8 cellular contexts compared by ENCODE assay signal in the genomic region with DNA sequence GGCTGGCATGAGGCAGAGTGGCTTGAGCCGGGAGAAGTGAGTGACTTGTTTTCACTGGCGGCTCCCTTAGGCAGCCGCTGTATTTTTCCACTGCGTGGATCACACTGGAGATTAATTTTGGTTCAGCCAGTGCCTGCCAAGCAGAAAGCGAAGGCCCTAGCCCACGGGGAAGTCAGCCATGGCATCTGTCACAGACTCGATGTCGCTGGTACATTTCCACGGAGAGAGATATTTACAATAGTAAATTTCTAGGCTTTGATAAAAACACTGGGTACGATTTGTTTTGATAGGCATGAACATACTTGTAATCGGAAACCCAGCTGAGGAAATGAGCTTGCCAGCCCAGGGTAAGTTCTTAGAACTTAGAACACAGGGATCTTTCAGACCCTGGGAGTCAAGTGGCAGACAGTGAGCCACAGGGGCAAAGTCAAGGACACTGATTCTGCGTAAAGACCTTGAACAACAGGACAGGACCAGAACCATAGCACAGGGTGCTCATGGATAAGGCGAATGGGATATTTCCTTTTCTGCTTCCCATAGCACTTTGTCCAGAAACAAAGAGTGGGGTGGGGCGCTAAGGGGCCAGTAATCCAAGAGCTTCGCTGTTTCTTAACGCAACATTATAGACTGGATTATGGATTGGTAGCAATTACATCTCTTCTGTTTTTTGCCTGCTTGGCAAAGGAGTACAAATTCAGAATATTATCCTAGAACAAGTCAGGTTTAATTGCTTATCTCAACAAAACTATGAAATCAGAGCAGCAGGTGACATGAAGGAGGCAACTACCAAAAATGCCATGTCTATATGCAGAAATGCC. TPM values are rescaled to one million over a fixed set of nuclear protein-coding genes. Genes with fewer than 3 reads are reported as not detected.
A peak's percentile ranks its signal among the peaks of the same experiment; 100 is the strongest.
DNase-seq lines count a peak whose midpoint lies in the region; ATAC-seq and TF ChIP-seq lines count a peak whose summit lies in the region.

No MANE protein-coding gene starts in this region.

- intact Hi-C loops in activated CD4-positive, alpha-beta T cell treated with anti-CD3 and anti-CD28 coated beads for 36 hours (cut with DNase I, micrococcal nuclease) = no loop called here

- no peak for ATAC-seq in activated CD4-positive, alpha-beta T cell treated with anti-CD3 and anti-CD28 coated beads for 36 hours
- no peak for ATAC-seq in activated T-helper 17 cell treated with anti-CD3 and anti-CD28 coated beads, Interleukin-2, amount 50 U/mL, for 72 hours (replicated peaks)
- ATAC-seq in GM18909 (IDR thresholded peaks at IDR 0.05; ENCODE audit: poor library complexity, unreplicated experiment) = no peak
- ATAC-seq in HG02870 (IDR thresholded peaks at IDR 0.05; ENCODE audit: unreplicated experiment) = no peak

- peaks cover 14% of the 10 kb centered on the region for H3K36me3 ChIP-seq in neural cell (ENCODE audit: insufficient read depth, low read length)

- peak overlapping the region; percentile 65 for H3K9ac ChIP-seq in neural cell (ENCODE audit: low read length)

- H3F3A ChIP-seq in neural cell (ENCODE audit: insufficient read depth, low read length, poor library complexity, severe bottlenecking) = peaks cover 13% of the 10 kb centered on the region

- no peak overlapping the region for H2AFZ ChIP-seq in neural cell (ENCODE audit: low read depth, low read length)

- peaks cover 46% of the 10 kb centered on the region for H3K4me1 Mint-ChIP-seq in activated CD4-positive, alpha-beta T cell treated with anti-CD3 and anti-CD28 coated beads for 36 hours
- peaks cover 31% of the 10 kb centered on the region for H3K4me1 Mint-ChIP-seq in activated T-helper 17 cell treated with anti-CD3 and anti-CD28 coated beads, Interleukin-2, amount 50 U/mL, for 72 hours

- H3K27me3 ChIP-seq in neural cell (ENCODE audit: insufficient read depth, low read depth, low read length) = no peaks in the 10 kb centered on the region

- no peak for TF ChIP-seq CTCF in fibroblast of villous mesenchyme (IDR thresholded peaks at IDR 0.05; ENCODE audit: insufficient read depth, low read depth, low read length)
- TF ChIP-seq CTCF in neural cell (IDR thresholded peaks at IDR 0.05; ENCODE audit: poor library complexity, severe bottlenecking) = no peak
- no peak for TF ChIP-seq CTCF in GM10248 (IDR thresholded peaks at IDR 0.05; ENCODE audit: control extremely low read depth, extremely low read depth, low read depth, missing control alignments)

- no peak for TF ChIP-seq RAD21 in neural cell (conservative IDR thresholded peaks at IDR 0.05)

- H3K4me3 Mint-ChIP-seq in activated CD4-positive, alpha-beta T cell treated with anti-CD3 and anti-CD28 coated beads for 36 hours = no peak overlapping the region
- peak overlapping the region; percentile 89 for H3K4me3 Mint-ChIP-seq in activated T-helper 17 cell treated with anti-CD3 and anti-CD28 coated beads, Interleukin-2, amount 50 U/mL, for 72 hours

- H3K9me2 ChIP-seq in neural cell (ENCODE audit: insufficient read depth, low read length) = no peaks in the 10 kb centered on the region

- peak overlapping the region; percentile 91 for H3K27ac Mint-ChIP-seq in activated CD4-positive, alpha-beta T cell treated with anti-CD3 and anti-CD28 coated beads for 36 hours
- H3K27ac Mint-ChIP-seq in activated T-helper 17 cell treated with anti-CD3 and anti-CD28 coated beads, Interleukin-2, amount 50 U/mL, for 72 hours = peak overlapping the region; percentile 99

- POLR2A ChIA-PET in activated CD4-positive, alpha-beta T cell treated with anti-CD3 and anti-CD28 coated beads for 36 hours (lab: Charles Lee) = no interaction called here
- POLR2A ChIA-PET in GM10248 (lab: Yijun Ruan, JAX) = interaction anchor here (0.6 to 1.5 kb wide), 2 partner anchors 9 to 181 kb away, joined by 3 read pairs; no protein-coding TSS in a partner anchor

- H3K79me2 ChIP-seq in neural cell (replicated peaks; ENCODE audit: insufficient read depth, low read length) = peaks cover 48% of the 10 kb centered on the region

- no peak for DNase-seq in activated CD4-positive, alpha-beta T cell treated with anti-CD3 and anti-CD28 coated beads for 36 hours
- DNase-seq in activated CD4-positive, alpha-beta T cell treated with anti-CD3 and anti-CD28 coated beads for 48 hours = no peak
- DNase-seq in fibroblast of villous mesenchyme (ENCODE audit: low read depth) = peak; percentile 95
- no peak for DNase-seq in GM10248 (ENCODE audit: extremely low spot score)

- peak overlapping the region; percentile 76 for H3K4me2 ChIP-seq in neural cell (ENCODE audit: low read length)

- CTCF ChIA-PET in activated CD4-positive, alpha-beta T cell treated with anti-CD3 and anti-CD28 coated beads for 36 hours (lab: Charles Lee) = no interaction called here
- CTCF ChIA-PET in GM10248 (lab: Yijun Ruan, JAX) = no interaction called here

- H3K9me3 Mint-ChIP-seq in activated CD4-positive, alpha-beta T cell treated with anti-CD3 and anti-CD28 coated beads for 36 hours (ENCODE audit: low read depth) = no peaks in the 10 kb centered on the region
- no peaks in the 10 kb centered on the region for H3K9me3 Mint-ChIP-seq in activated T-helper 17 cell treated with anti-CD3 and anti-CD28 coated beads, Interleukin-2, amount 50 U/mL, for 72 hours

- no peaks in the 10 kb centered on the region for H3K27me3 Mint-ChIP-seq in activated CD4-positive, alpha-beta T cell treated with anti-CD3 and anti-CD28 coated beads for 36 hours
- no peaks in the 10 kb centered on the region for H3K27me3 Mint-ChIP-seq in activated T-helper 17 cell treated with anti-CD3 and anti-CD28 coated beads, Interleukin-2, amount 50 U/mL, for 72 hours

- H3K4me3 ChIP-seq in fibroblast of villous mesenchyme (ENCODE audit: low read depth, low read length) (peak overlapping the region; percentile 98), neural cell (ENCODE audit: low read length) (peak overlapping the region; percentile 98)

- no peaks in the 10 kb centered on the region for H4K20me1 ChIP-seq in neural cell (ENCODE audit: insufficient read depth)

- peak overlapping the region; percentile 97 for H3K27ac ChIP-seq in neural cell (ENCODE audit: low read length)

- H3K36me3 Mint-ChIP-seq in activated CD4-positive, alpha-beta T cell treated with anti-CD3 and anti-CD28 coated beads for 36 hours (ENCODE audit: low read depth) = peaks cover 23% of the 10 kb centered on the region
- H3K36me3 Mint-ChIP-seq in activated T-helper 17 cell treated with anti-CD3 and anti-CD28 coated beads, Interleukin-2, amount 50 U/mL, for 72 hours (ENCODE audit: low read depth) = peaks cover 47% of the 10 kb centered on the region

- H3K9me3 ChIP-seq in neural cell (ENCODE audit: low read length) = no peaks in the 10 kb centered on the region

- no peak for TF ChIP-seq EP300 in neural cell (conservative IDR thresholded peaks at IDR 0.05; ENCODE audit: poor library complexity, severe bottlenecking)

TF ChIP-seq in neural cell, 6 proteins besides CTCF, POLR2A, EP300 and RAD21:
- no peak for TF ChIP-seq MXI1 (conservative IDR thresholded peaks at IDR 0.05; ENCODE audit: poor library complexity, severe bottlenecking)
- TF ChIP-seq, protein P1, sequence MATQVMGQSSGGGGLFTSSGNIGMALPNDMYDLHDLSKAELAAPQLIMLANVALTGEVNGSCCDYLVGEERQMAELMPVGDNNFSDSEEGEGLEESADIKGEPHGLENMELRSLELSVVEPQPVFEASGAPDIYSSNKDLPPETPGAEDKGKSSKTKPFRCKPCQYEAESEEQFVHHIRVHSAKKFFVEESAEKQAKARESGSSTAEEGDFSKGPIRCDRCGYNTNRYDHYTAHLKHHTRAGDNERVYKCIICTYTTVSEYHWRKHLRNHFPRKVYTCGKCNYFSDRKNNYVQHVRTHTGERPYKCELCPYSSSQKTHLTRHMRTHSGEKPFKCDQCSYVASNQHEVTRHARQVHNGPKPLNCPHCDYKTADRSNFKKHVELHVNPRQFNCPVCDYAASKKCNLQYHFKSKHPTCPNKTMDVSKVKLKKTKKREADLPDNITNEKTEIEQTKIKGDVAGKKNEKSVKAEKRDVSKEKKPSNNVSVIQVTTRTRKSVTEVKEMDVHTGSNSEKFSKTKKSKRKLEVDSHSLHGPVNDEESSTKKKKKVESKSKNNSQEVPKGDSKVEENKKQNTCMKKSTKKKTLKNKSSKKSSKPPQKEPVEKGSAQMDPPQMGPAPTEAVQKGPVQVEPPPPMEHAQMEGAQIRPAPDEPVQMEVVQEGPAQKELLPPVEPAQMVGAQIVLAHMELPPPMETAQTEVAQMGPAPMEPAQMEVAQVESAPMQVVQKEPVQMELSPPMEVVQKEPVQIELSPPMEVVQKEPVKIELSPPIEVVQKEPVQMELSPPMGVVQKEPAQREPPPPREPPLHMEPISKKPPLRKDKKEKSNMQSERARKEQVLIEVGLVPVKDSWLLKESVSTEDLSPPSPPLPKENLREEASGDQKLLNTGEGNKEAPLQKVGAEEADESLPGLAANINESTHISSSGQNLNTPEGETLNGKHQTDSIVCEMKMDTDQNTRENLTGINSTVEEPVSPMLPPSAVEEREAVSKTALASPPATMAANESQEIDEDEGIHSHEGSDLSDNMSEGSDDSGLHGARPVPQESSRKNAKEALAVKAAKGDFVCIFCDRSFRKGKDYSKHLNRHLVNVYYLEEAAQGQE (IDR thresholded peaks at IDR 0.05; ENCODE audit: borderline replicate concordance) = no peak
- no peak for TF ChIP-seq POLR2AphosphoS5 (IDR thresholded peaks at IDR 0.05)
- no peak for TF ChIP-seq EZH2 (IDR thresholded peaks at IDR 0.05; ENCODE audit: borderline replicate concordance, insufficient read depth, low read length, poor library complexity, severe bottlenecking)
- no peak for TF ChIP-seq TAF1 (IDR thresholded peaks at IDR 0.05; ENCODE audit: low read depth)
- TF ChIP-seq SMC3 (conservative IDR thresholded peaks at IDR 0.05; ENCODE audit: poor library complexity) = no peak

RNA-seq across cellular contexts. Expression of a gene that starts 4.5 kb away (rescaled TPM):
- total RNA-seq in activated CD4-positive, alpha-beta T cell treated with anti-CD3 and anti-CD28 coated beads for 36 hours = 1 to 10 TPM; 6.7 to 7.4 TPM
- total RNA-seq in activated T-helper 17 cell treated with anti-CD3 and anti-CD28 coated beads, Interleukin-2, amount 50 U/mL, for 72 hours = 10 to 100 TPM; 18.3 to 24.6 TPM
- 98.2 and 246 TPM in 2 replicates for total RNA-seq in fibroblast of villous mesenchyme
- polyA plus RNA-seq in neural cell = 48.3 and 52.9 TPM in 2 replicates
- polyA minus RNA-seq in neural cell = 97.5 and 131 TPM in 2 replicates
